Comparison of ENCODE assay signal across 1 cellular context in the genomic region with DNA sequence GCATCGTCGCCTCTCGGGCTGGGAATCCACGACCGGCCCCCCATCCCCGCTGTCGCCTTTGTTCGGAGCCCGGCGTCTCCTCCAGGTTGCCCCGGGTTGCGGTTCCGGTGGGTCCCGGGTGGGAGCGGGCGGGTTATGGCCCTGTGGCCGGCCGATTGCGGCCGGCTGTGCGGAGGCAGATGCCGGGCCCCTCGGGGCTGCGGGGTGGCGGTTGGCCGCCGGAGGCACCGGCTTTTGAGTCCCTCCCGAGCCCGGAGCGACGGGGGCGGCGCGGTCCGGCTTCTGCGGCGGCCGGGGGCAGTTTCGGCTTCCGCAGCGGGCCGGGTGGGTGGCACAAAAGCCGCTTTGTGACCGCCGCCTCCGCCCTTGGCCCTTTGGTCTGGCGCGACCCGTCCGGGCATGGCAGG.
TF ChIP-seq lines count a peak whose summit lies in the region.

No MANE protein-coding gene starts in this region.

TF ChIP-seq in IMR-90, 13 proteins besides CTCF, POLR2A, EP300 and RAD21 (continued from another document):
- TF ChIP-seq NFE2L2 (IDR thresholded peaks at IDR 0.05; ENCODE audit: low read depth, low read length) (no peak), MXI1 (IDR thresholded peaks at IDR 0.05; ENCODE audit: borderline replicate concordance, low read depth, low read length) (no peak), RFX5 (IDR thresholded peaks at IDR 0.05; ENCODE audit: low read depth, low read length) (no peak), RCOR1 (IDR thresholded peaks at IDR 0.05; ENCODE audit: insufficient replicate concordance, low read length) (no peak)
